21 cellular contexts compared by ENCODE assay signal in the genomic region with DNA sequence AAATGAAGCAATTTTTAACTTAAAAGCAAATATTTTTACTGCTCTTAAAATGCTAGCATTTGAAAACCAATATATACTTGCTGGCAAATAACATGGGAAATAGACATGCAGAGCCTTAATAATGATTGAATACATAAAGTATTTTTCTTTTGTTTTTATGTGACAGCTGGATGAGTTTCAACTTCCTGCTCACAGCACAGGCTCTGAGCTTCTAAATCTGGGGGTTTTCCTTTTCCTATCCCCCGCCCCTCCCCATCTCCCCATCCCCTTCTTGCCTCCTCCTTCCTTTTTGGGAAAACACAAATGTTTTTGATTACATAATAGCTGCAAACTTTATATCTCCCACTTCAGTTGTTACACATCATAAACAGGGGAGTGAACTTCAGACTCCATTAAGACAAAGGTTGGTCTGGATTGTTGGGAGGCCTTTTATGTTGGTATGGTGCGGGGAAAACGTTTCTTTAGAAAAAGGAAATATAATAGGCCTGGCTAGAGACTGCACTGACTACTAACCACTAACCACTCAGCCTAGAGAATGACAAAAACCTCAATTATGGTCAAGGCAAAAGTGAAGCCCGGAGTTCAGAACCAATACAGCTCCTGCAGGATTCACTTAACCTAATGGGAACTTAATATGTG.
DNase-seq lines count a peak whose midpoint lies in the region; ATAC-seq and TF ChIP-seq lines count a peak whose summit lies in the region.
"Had no signal": no experiment of that assay in that cellular context is flagged by ENCODE, and none has a peak within 500 bp of the region (broad histone marks: within the 10 kb centered on the region; RNA-seq: fewer than 3 reads in every experiment).

No MANE protein-coding gene starts in this region.

- no peaks in the 10 kb centered on the region for H3K27me3 ChIP-seq in Loucy (ENCODE audit: insufficient read depth, low read length, poor library complexity, severe bottlenecking)
- H3K27me3 ChIP-seq: cardiac muscle cell had no signal

- no peaks in the 10 kb centered on the region for H3K9me3 ChIP-seq in Loucy (ENCODE audit: insufficient read depth, low read depth, low read length)
- H3K9me3 ChIP-seq: lower lobe of right lung had no signal

- no peak for ATAC-seq in HG03196 (IDR thresholded peaks at IDR 0.05; ENCODE audit: unreplicated experiment)
- ATAC-seq: effector memory CD8-positive, alpha-beta T cell; HCT116; lower lobe of right lung; PC-3 had no signal

- no peaks in the 10 kb centered on the region for H3K4me1 Mint-ChIP-seq in activated T-helper 1 cell treated with anti-CD3 and anti-CD28 coated beads, Interleukin-12 subunit alpha, Interleukin-12 subunit beta, Interleukin-2, Interleukin-4 antibody, amounts not matched to agents 30 ng/mL and 10 ng/mL and 1 ng/mL, durations not matched to agents 14 hours and 24 hours and 36 hours (ENCODE audit: low read depth)
- H3K4me1 Mint-ChIP-seq: activated naive CD8-positive, alpha-beta T cell treated with anti-CD3 and anti-CD28 coated beads for 36 hours; neural crest cell had no signal

- TF ChIP-seq CTCF in AG09309 (IDR thresholded peaks at IDR 0.05; ENCODE audit: control insufficient read depth, insufficient read depth, low read depth, low read length, missing control alignments): no peak
- TF ChIP-seq CTCF in Loucy (conservative IDR thresholded peaks at IDR 0.05; ENCODE audit: low read length): no peak
- no peak for TF ChIP-seq CTCF in cardiac fibroblast (IDR thresholded peaks at IDR 0.05; ENCODE audit: low read depth, low read length)

- H3F3A ChIP-seq in Loucy (ENCODE audit: low read depth): 0 out of 2 replicates have a peak, but pooled peaks cover 4% of the 10 kb centered on the region

- intact Hi-C loops in activated T-helper 1 cell treated with anti-CD3 and anti-CD28 coated beads, Interleukin-12 subunit alpha, Interleukin-12 subunit beta, Interleukin-2, Interleukin-4 antibody, amounts not matched to agents 30 ng/mL and 10 ng/mL and 1 ng/mL, durations not matched to agents 14 hours and 24 hours and 36 hours (cut with micrococcal nuclease): no loop called here

- H3K4me3 ChIP-seq in AG09309 (ENCODE audit: control insufficient read depth, low read depth, low read length) (no peak overlapping the region), Loucy (ENCODE audit: low read length, poor library complexity, severe bottlenecking) (no peak overlapping the region), cardiac fibroblast (replicated peaks in 1 of 2; ENCODE audit: low read depth in 2 of 2, low read length in 2 of 2) (no peak overlapping the region)
- H3K4me3 ChIP-seq: cardiac muscle cell, lower lobe of right lung had no signal

- peak overlapping the region; percentile 63 for H2AFZ ChIP-seq in Loucy (ENCODE audit: low read length)

- no peaks in the 10 kb centered on the region for H3K79me2 ChIP-seq in Loucy (ENCODE audit: insufficient read depth, low read length)

- no peak overlapping the region for H3K9ac ChIP-seq in Loucy (ENCODE audit: low read depth, low read length, poor library complexity, severe bottlenecking)

- H3K36me3 ChIP-seq in Loucy (ENCODE audit: insufficient read depth, low read length): no peaks in the 10 kb centered on the region
- H3K36me3 ChIP-seq: cardiac muscle cell, lower lobe of right lung had no signal

- peaks cover 2% of the 10 kb centered on the region for H3K27me3 Mint-ChIP-seq in activated T-helper 1 cell treated with anti-CD3 and anti-CD28 coated beads, Interleukin-12 subunit alpha, Interleukin-12 subunit beta, Interleukin-2, Interleukin-4 antibody, amounts not matched to agents 30 ng/mL and 10 ng/mL and 1 ng/mL, durations not matched to agents 14 hours and 24 hours and 36 hours (ENCODE audit: insufficient read depth)

- no peaks in the 10 kb centered on the region for H3K9me2 ChIP-seq in Loucy (replicated peaks; ENCODE audit: low read depth, low read length)

- no peak overlapping the region for H3K27ac Mint-ChIP-seq in activated T-helper 1 cell treated with anti-CD3 and anti-CD28 coated beads, Interleukin-12 subunit alpha, Interleukin-12 subunit beta, Interleukin-2, Interleukin-4 antibody, amounts not matched to agents 30 ng/mL and 10 ng/mL and 1 ng/mL, durations not matched to agents 14 hours and 24 hours and 36 hours
- H3K27ac Mint-ChIP-seq: activated CD4-positive, alpha-beta memory T cell treated with anti-CD3 and anti-CD28 coated beads for 36 hours; activated naive CD8-positive, alpha-beta T cell treated with anti-CD3 and anti-CD28 coated beads for 36 hours; activated T-cell treated with anti-CD3 and anti-CD28 coated beads, Interleukin-2, amount 50 U/mL, for 24 hours; effector memory CD8-positive, alpha-beta T cell had no signal

- peaks cover 15% of the 10 kb centered on the region for H3K4me1 ChIP-seq in Loucy (ENCODE audit: insufficient read depth, low read length, poor library complexity, severe bottlenecking)

- peak overlapping the region; percentile 45 for H3K4me2 ChIP-seq in Loucy (ENCODE audit: low read depth, low read length, poor library complexity, severe bottlenecking)

- DNase-seq in AG09309 (ENCODE audit: low read depth) (peak; percentile 75), cardiac fibroblast (ENCODE audit: low read depth in 2 of 2) (peak; percentile 54 to 59), myocyte (ENCODE audit: low read depth) (peak; percentile 16), medulla oblongata (ENCODE audit: extremely low spot score) (no peak)
- DNase-seq in activated T-helper 1 cell treated with anti-CD3 and anti-CD28 coated beads, Interleukin-12 subunit alpha, Interleukin-12 subunit beta, Interleukin-2, Interleukin-4 antibody, amounts not matched to agents 30 ng/mL and 10 ng/mL and 1 ng/mL, durations not matched to agents 14 hours and 24 hours and 36 hours (ENCODE audit: low spot score): no peak
- DNase-seq in activated naive CD4-positive, alpha-beta T cell treated with anti-CD3 and anti-CD28 coated beads, Interleukin-2, amount 50 U/mL, for 16 hours: no peak
- DNase-seq: activated CD4-positive, alpha-beta memory T cell treated with anti-CD3 and anti-CD28 coated beads for 36 hours; activated naive CD8-positive, alpha-beta T cell treated with anti-CD3 and anti-CD28 coated beads for 36 hours; activated T-cell treated with anti-CD3 and anti-CD28 coated beads, Interleukin-2, amount 50 U/mL, for 24 hours; Calu3; effector memory CD8-positive, alpha-beta T cell; lower lobe of right lung; NCI-H2029; NCI-H526; PC-3; retina had no signal

- H3K36me3 Mint-ChIP-seq in activated T-helper 1 cell treated with anti-CD3 and anti-CD28 coated beads, Interleukin-12 subunit alpha, Interleukin-12 subunit beta, Interleukin-2, Interleukin-4 antibody, amounts not matched to agents 30 ng/mL and 10 ng/mL and 1 ng/mL, durations not matched to agents 14 hours and 24 hours and 36 hours (ENCODE audit: low read depth): no peaks in the 10 kb centered on the region
- H3K36me3 Mint-ChIP-seq: activated CD4-positive, alpha-beta memory T cell treated with anti-CD3 and anti-CD28 coated beads for 36 hours; activated naive CD8-positive, alpha-beta T cell treated with anti-CD3 and anti-CD28 coated beads for 36 hours had no signal

- no peak overlapping the region for H3K4me3 Mint-ChIP-seq in activated T-helper 1 cell treated with anti-CD3 and anti-CD28 coated beads, Interleukin-12 subunit alpha, Interleukin-12 subunit beta, Interleukin-2, Interleukin-4 antibody, amounts not matched to agents 30 ng/mL and 10 ng/mL and 1 ng/mL, durations not matched to agents 14 hours and 24 hours and 36 hours
- H3K4me3 Mint-ChIP-seq: activated CD4-positive, alpha-beta memory T cell treated with anti-CD3 and anti-CD28 coated beads for 36 hours; activated naive CD8-positive, alpha-beta T cell treated with anti-CD3 and anti-CD28 coated beads for 36 hours; activated T-cell treated with anti-CD3 and anti-CD28 coated beads, Interleukin-2, amount 50 U/mL, for 24 hours; effector memory CD8-positive, alpha-beta T cell; neural crest cell had no signal

- peaks cover 4% of the 10 kb centered on the region for H3K9me3 Mint-ChIP-seq in activated T-helper 1 cell treated with anti-CD3 and anti-CD28 coated beads, Interleukin-12 subunit alpha, Interleukin-12 subunit beta, Interleukin-2, Interleukin-4 antibody, amounts not matched to agents 30 ng/mL and 10 ng/mL and 1 ng/mL, durations not matched to agents 14 hours and 24 hours and 36 hours
- H3K9me3 Mint-ChIP-seq: activated naive CD8-positive, alpha-beta T cell treated with anti-CD3 and anti-CD28 coated beads for 36 hours; activated T-cell treated with anti-CD3 and anti-CD28 coated beads, Interleukin-2, amount 50 U/mL, for 24 hours had no signal

- H4K20me1 ChIP-seq in Loucy (ENCODE audit: insufficient read depth, low read length, poor library complexity, severe bottlenecking): no peaks in the 10 kb centered on the region

Comparison
In these comparisons a context has a peak if more than half of its experiments do, and no peak if none do; other contexts are left out.
1. DNase-seq: peak in AG09309 (single experiment), cardiac fibroblast (2 of 2) and myocyte (single experiment); none in activated T-helper 1 cell treated with anti-CD3 and anti-CD28 coated beads, Interleukin-12 subunit alpha, Interleukin-12 subunit beta, Interleukin-2, Interleukin-4 antibody, amounts not matched to agents 30 ng/mL and 10 ng/mL and 1 ng/mL, durations not matched to agents 14 hours and 24 hours and 36 hours (single experiment), medulla oblongata (single experiment) and activated naive CD4-positive, alpha-beta T cell treated with anti-CD3 and anti-CD28 coated beads, Interleukin-2, amount 50 U/mL, for 16 hours (single experiment).